In genomic region chr7:44693641-44694313, GRCh38 we compare ENCODE assay signal across 15 cellular contexts. TPM values are rescaled to one million over a fixed set of nuclear protein-coding genes. Genes with fewer than 3 reads are reported as not detected.
DNase-seq lines count a peak whose midpoint lies in the region; ATAC-seq and TF ChIP-seq lines count a peak whose summit lies in the region.
"Had no signal": no experiment of that assay in that cellular context is flagged by ENCODE, and none has a peak within 500 bp of the region (broad histone marks: within the 10 kb centered on the region; RNA-seq: fewer than 3 reads in every experiment).

No MANE protein-coding gene starts in this region.

- TF ChIP-seq CTCF in foreskin keratinocyte (conservative IDR thresholded peaks at IDR 0.05) = no peak
- no peak for TF ChIP-seq CTCF in psoas muscle (IDR thresholded peaks at IDR 0.05)

- no peaks in the 10 kb centered on the region for H3K4me1 ChIP-seq in foreskin keratinocyte
- H3K4me1 ChIP-seq in psoas muscle = peaks cover 10% of the 10 kb centered on the region

- H3K27me3 ChIP-seq in foreskin keratinocyte = no peaks in the 10 kb centered on the region
- H3K27me3 ChIP-seq in psoas muscle (ENCODE audit: insufficient read depth in 3 of 3, low read length in 2 of 3) = no peaks in the 10 kb centered on the region

- H3K4me1 Mint-ChIP-seq in T-helper 17 cell = no peaks in the 10 kb centered on the region

- H3K27ac ChIP-seq in foreskin keratinocyte = no peak overlapping the region
- peak overlapping the region; percentile 78 for H3K27ac ChIP-seq in psoas muscle
- H3K27ac ChIP-seq: SK-N-MC had no signal

- H3K27ac Mint-ChIP-seq in T-helper 17 cell = peak overlapping the region; percentile 85

- no peaks in the 10 kb centered on the region for H3K27me3 Mint-ChIP-seq in T-helper 17 cell
- H3K27me3 Mint-ChIP-seq: naive B cell had no signal

- intact Hi-C loops in psoas muscle (cut with DNase I) = no loop called here

- 64 to 82% (median 74%) methylated on average over 19 of the region's 19 CpGs for WGBS in psoas muscle, 3 donors

- peaks cover 6% of the 10 kb centered on the region for H3K36me3 Mint-ChIP-seq in T-helper 17 cell (ENCODE audit: low read depth)

- peaks cover 17 to 86% of the 10 kb centered on the region in 2 donors for H3K36me3 ChIP-seq in psoas muscle (ENCODE audit: insufficient read depth in 1 of 2, low read depth in 1 of 2)

- ATAC-seq in T-helper 17 cell (no peak), foreskin keratinocyte (peak; percentile 46), psoas muscle (peak; percentile 93 to 98 (median 97)), HG02642 (IDR thresholded peaks at IDR 0.05; ENCODE audit: poor library complexity, unreplicated experiment) (no peak)

- no peak overlapping the region for H3K4me3 Mint-ChIP-seq in T-helper 17 cell

- DNase-seq in EL (peak; percentile 87), T-helper 17 cell (no peak), foreskin keratinocyte (peak in 1 of 2 donors; percentile 50), psoas muscle (peak; percentile 76 to 88), T1000 (lab: John Stamatoyannopoulos, UW) (no peak), NCI-H1048 (lab: John Stamatoyannopoulos, UW) (no peak), Kasumi-1 (lab: John Stamatoyannopoulos, UW) (no peak)
- DNase-seq: activated gamma-delta T cell; naive B cell; NCI-H1417; NCI-H82; stimulated activated CD4-positive, alpha-beta T cell treated with anti-CD3 and anti-CD28 coated beads, Interleukin-12 subunit alpha, Interleukin-12 subunit beta, amount 100 ng/mL, for 4 hours; stimulated activated CD8-positive, alpha-beta memory T cell treated with anti-CD3 and anti-CD28 coated beads, Interleukin-4, amount 100 ng/mL, for 48 hours had no signal

- H3K4me3 ChIP-seq in psoas muscle = no peak overlapping the region
- H3K4me3 ChIP-seq: SK-N-MC had no signal

- H3K9me3 ChIP-seq in T-helper 17 cell (ENCODE audit: control insufficient read depth, low read length, poor library complexity, severe bottlenecking) (no peaks in the 10 kb centered on the region), psoas muscle (no peaks in the 10 kb centered on the region)

RNA-seq across cellular contexts. Expression of gene ZMIZ2, which starts 54.9 kb away (rescaled TPM):
- total RNA-seq in T-helper 17 cell (100 to 1,000 TPM; 117 to 171 TPM), foreskin keratinocyte (15.1 and 17.7 TPM in 2 replicates), psoas muscle (10 to 100 TPM; 25.0 to 32.9 (median 28.6) TPM)
- polyA plus RNA-seq in foreskin keratinocyte (17.7 and 19.1 TPM in 2 replicates), psoas muscle (10 to 100 TPM; 11.7 to 16.0 (median 15.3) TPM)

Comparison
In these comparisons a context has a peak if more than half of its experiments do, and no peak if none do; other contexts are left out.
1. DNase-seq: peak in EL (single experiment) and psoas muscle (2 of 2); none in T-helper 17 cell (0 of 3), T1000 (single experiment), NCI-H1048 (single experiment) and Kasumi-1 (0 of 2).
2. ATAC-seq: peak in foreskin keratinocyte (single experiment) and psoas muscle (4 of 4); none in T-helper 17 cell (single experiment) and HG02642 (single experiment).